Comparison of ENCODE assay signal across 8 cellular contexts in genomic region chr2:214808961-214809750, GRCh38. TPM values are rescaled to one million over a fixed set of nuclear protein-coding genes. Genes with fewer than 3 reads are reported as not detected.
DNase-seq lines count a peak whose midpoint lies in the region; ATAC-seq and TF ChIP-seq lines count a peak whose summit lies in the region.

TSS of gene BARD1 (minus strand) at chr2:214809683. CDS start at chr2:214809569, 114 bp downstream.

- peak within 1 kb of the TSS; percentile 87 for H3K9ac ChIP-seq in mesendoderm (ENCODE audit: low read length)

- no TSS peak for BruUV-seq in A673 (replicated peaks; lab: Mats Ljungman, UMichigan)

- H4K8ac ChIP-seq in mesendoderm (ENCODE audit: low read depth, low read length) = peak within 1 kb of the TSS; percentile 58

- peak within 1 kb of the TSS; percentile 77 for H2BK5ac ChIP-seq in mesendoderm (ENCODE audit: low read length)

- H3K9me3 ChIP-seq in A673 (ENCODE audit: low read depth, low read length, poor library complexity, severe bottlenecking) = no peaks in the 10 kb centered on the region

- peak within 1 kb of the TSS; percentile 56 for H3K18ac ChIP-seq in mesendoderm (ENCODE audit: low read length)

- H3K4me1 ChIP-seq in A673 (ENCODE audit: insufficient read depth, low read length, poor library complexity, severe bottlenecking) = peaks cover 22% of the 10 kb centered on the region
- peaks cover 4% of the 10 kb centered on the region for H3K4me1 ChIP-seq in mesendoderm (ENCODE audit: control insufficient read depth, low read depth, low read length)

- no peak for TF ChIP-seq CTCF in A673 (conservative IDR thresholded peaks at IDR 0.05; ENCODE audit: low read depth, low read length)

- H3K36me3 ChIP-seq in A673 (ENCODE audit: insufficient read depth, low read length, poor library complexity, severe bottlenecking) (no peaks in the 10 kb centered on the region), mesendoderm (ENCODE audit: control insufficient read depth, insufficient read depth, low read length) (no peaks in the 10 kb centered on the region)

- H3K27ac ChIP-seq in A673 (ENCODE audit: low read depth, low read length, poor library complexity, severe bottlenecking) (peak within 1 kb of the TSS; percentile 96), mesendoderm (ENCODE audit: low read depth, low read length) (peak within 1 kb of the TSS; percentile 92)

- intact Hi-C loops in A673 (cut with micrococcal nuclease; ENCODE audit: unreplicated experiment) = loop anchor here (10.0 kb wide), 1 partner anchor 1126 kb away; no protein-coding TSS in a partner anchor

- H3K4me1 Mint-ChIP-seq in effector memory CD8-positive, alpha-beta T cell (ENCODE audit: low read depth in 2 of 2) = peaks cover 18 to 26% of the 10 kb centered on the region in 2 donors

- no CpG with 5 or more reads among the region's 76 CpGs for WGBS in mesendoderm (ENCODE audit: extremely low coverage, insufficient coverage, low lambda C conversion rate)

- H4K5ac ChIP-seq in mesendoderm (ENCODE audit: low read length) = no peak within 1 kb of the TSS

- peaks cover 8% of the 10 kb centered on the region for H3K36me3 Mint-ChIP-seq in effector memory CD8-positive, alpha-beta T cell (ENCODE audit: insufficient read depth)

- peak; percentile 79 for DNase-seq in A673 (ENCODE audit: low spot score)
- DNase-seq in NCI-H226 = peak; percentile 40
- DNase-seq in activated CD4-positive, alpha-beta T cell treated with anti-CD3 and anti-CD28 coated beads, Interleukin-2, amount 50 U/mL, for 1 hour = peak; percentile 46
- DNase-seq in effector memory CD8-positive, alpha-beta T cell = peak; percentile 44 to 58 (median 45)
- DNase-seq in mesendoderm = peak; percentile 69
- DNase-seq in stimulated activated CD8-positive, alpha-beta memory T cell treated with anti-CD3 and anti-CD28 coated beads, Interleukin-4, amount 100 ng/mL, for 1 hour (ENCODE audit: low read depth in 2 of 2, low spot score in 1 of 2) = peak; percentile 19 to 20

- no peak within 1 kb of the TSS for H2BK120ac ChIP-seq in mesendoderm (ENCODE audit: low read depth, low read length)

- no peak within 1 kb of the TSS for H3K23ac ChIP-seq in mesendoderm (ENCODE audit: low read length)

- peaks cover 0 to 10% of the 10 kb centered on the region in 2 donors for H3K27me3 Mint-ChIP-seq in effector memory CD8-positive, alpha-beta T cell

- H3K27me3 ChIP-seq in A673 (replicated peaks; ENCODE audit: insufficient read depth, low read depth, low read length, poor library complexity) (no peaks in the 10 kb centered on the region), mesendoderm (ENCODE audit: insufficient read depth, low read length, poor library complexity) (no peaks in the 10 kb centered on the region)

- H3K56ac ChIP-seq in mesendoderm (ENCODE audit: low read length) = peak within 1 kb of the TSS; percentile 91

- CTCF ChIA-PET in A673 (lab: Charles Lee) = no interaction called here

- no peaks in the 10 kb centered on the region for H3K9me3 Mint-ChIP-seq in effector memory CD8-positive, alpha-beta T cell

- peak; percentile 43 for ATAC-seq in GM18517 (IDR thresholded peaks at IDR 0.05; ENCODE audit: unreplicated experiment)
- peak; percentile 21 for ATAC-seq in HG03025 (IDR thresholded peaks at IDR 0.05; ENCODE audit: low FRiP score, unreplicated experiment)
- ATAC-seq in effector memory CD8-positive, alpha-beta T cell (replicated peaks) = peak; percentile 44

- peaks cover 28% of the 10 kb centered on the region for H3K79me2 ChIP-seq in mesendoderm (ENCODE audit: control insufficient read depth, insufficient read depth, low read length)

- H3K79me1 ChIP-seq in mesendoderm (ENCODE audit: low read length) = peaks cover 2% of the 10 kb centered on the region

- H3K4ac ChIP-seq in mesendoderm (ENCODE audit: low read depth, low read length) = no peak within 1 kb of the TSS

- H3K4me3 ChIP-seq in A673 (ENCODE audit: low read depth, low read length, poor library complexity, severe bottlenecking) (peak within 1 kb of the TSS; percentile 81), mesendoderm (ENCODE audit: low read length) (peak within 1 kb of the TSS; percentile 77)

- H3K4me2 ChIP-seq in mesendoderm (ENCODE audit: low read length) = peak within 1 kb of the TSS; percentile 62

- H3K4me3 Mint-ChIP-seq in effector memory CD8-positive, alpha-beta T cell = peak within 1 kb of the TSS; percentile 96 to 97

- no peak within 1 kb of the TSS for H2BK15ac ChIP-seq in mesendoderm (replicated peaks; ENCODE audit: low read depth)

- POLR2A ChIA-PET in A673 (lab: Charles Lee; ENCODE audit: low non-redundant PET) = no interaction called here

- H3K27ac Mint-ChIP-seq in effector memory CD8-positive, alpha-beta T cell = peak within 1 kb of the TSS; percentile 93

- no peak within 1 kb of the TSS for H2AK5ac ChIP-seq in mesendoderm (ENCODE audit: low read length)

RNA-seq across cellular contexts. Expression of gene BARD1, which starts in this region (rescaled TPM):
- 29.7 and 32.8 TPM in 2 replicates for total RNA-seq in A673 (2021)
- 19.8 TPM for polyA plus RNA-seq in mesendoderm (2013, experiment 1 of 2)
- polyA plus RNA-seq in mesendoderm (2013, experiment 2 of 2) = 18.0 TPM

Comparison
In these comparisons a context has a peak if more than half of its experiments do, and no peak if none do; other contexts are left out.
1. Peak in every context shown above with its lines: DNase-seq, ATAC-seq, H3K4me3 ChIP-seq and H3K27ac ChIP-seq.
2. DNase-seq: peak in every context shown above with its lines; median percentile 79 in A673; 69 in mesendoderm; 46 in activated CD4-positive, alpha-beta T cell treated with anti-CD3 and anti-CD28 coated beads, Interleukin-2, amount 50 U/mL, for 1 hour; 45 in effector memory CD8-positive, alpha-beta T cell; 40 in NCI-H226; 20 in stimulated activated CD8-positive, alpha-beta memory T cell treated with anti-CD3 and anti-CD28 coated beads, Interleukin-4, amount 100 ng/mL, for 1 hour.